In the genomic region with DNA sequence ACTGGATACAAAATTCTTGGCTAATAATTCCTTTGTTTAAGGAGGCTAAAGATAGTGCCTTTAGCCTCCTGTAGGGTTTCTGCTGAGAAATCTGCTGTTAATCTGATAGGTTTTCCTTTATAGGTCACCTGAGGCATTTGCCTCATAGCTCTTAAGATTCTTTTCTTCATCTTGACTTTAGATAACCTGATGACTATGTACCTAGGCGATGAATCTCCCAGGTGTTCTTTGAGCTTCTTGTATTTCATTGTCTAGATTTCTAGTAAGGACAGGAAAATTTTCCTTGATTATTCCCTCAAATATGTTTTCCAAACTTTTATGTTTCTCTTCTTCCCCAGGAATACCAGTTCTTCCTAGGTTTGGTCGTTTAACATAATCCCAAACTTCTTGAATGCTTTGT, we compare ENCODE assay signal across 25 cellular contexts.
"Had no signal": no experiment of that assay in that cellular context is flagged by ENCODE, and none has a peak within 500 bp of the region (broad histone marks: within the 10 kb centered on the region; RNA-seq: fewer than 3 reads in every experiment).

No MANE protein-coding gene starts in this region.

- ATAC-seq: left colon; left lung; naive thymus-derived CD8-positive, alpha-beta T cell; pancreas; right cardiac atrium; stimulated activated memory B cell treated with anti-CD40 and anti-IgM and Interleukin-4, amounts not matched to agents 10 μg/mL and 1 μg/mL and 100 μg/mL, for 72 hours; stimulated activated naive CD8-positive, alpha-beta T cell treated with anti-CD3 and anti-CD28 coated beads, Interleukin-15, amount 100 ng/mL, for 72 hours had no signal

- H3K27ac ChIP-seq: left lung, pancreas, prostate gland, sigmoid colon, tibial nerve, upper lobe of left lung, vagina had no signal

- DNase-seq: hippocampal formation; kidney; left colon; left lung; naive thymus-derived CD8-positive, alpha-beta T cell; nucleus accumbens; pancreas; posterior cingulate gyrus; retina; right cardiac atrium; sigmoid colon; small intestine; stimulated activated CD4-positive, alpha-beta T cell treated with anti-CD3 and anti-CD28 coated beads, Interleukin-1b, Interleukin-23, amount 100 ng/mL, for 48 hours; stimulated activated CD4-positive, alpha-beta T cell treated with anti-CD3 and anti-CD28 coated beads, Interleukin-2, amount 100 ng/mL, for 48 hours; stimulated activated CD4-positive, alpha-beta T cell treated with anti-CD3 and anti-CD28 coated beads, Interleukin-4, amount 100 ng/mL, for 4 hours; stimulated activated CD8-positive, alpha-beta memory T cell treated with anti-CD3 and anti-CD28 coated beads, Interleukin-4, amount 100 ng/mL, for 48 hours; stimulated activated naive CD4-positive, alpha-beta T cell treated with Interleukin-2 at 50 U/mL for 16 hours; stimulated activated naive CD8-positive, alpha-beta T cell treated with anti-CD3 and anti-CD28 coated beads, Interleukin-15, amount 100 ng/mL, for 72 hours; substantia nigra; upper lobe of left lung had no signal

- FAIRE-seq: kidney, pancreas, small intestine had no signal

- H3K4me1 ChIP-seq: left lung, pancreas, prostate gland, sigmoid colon, tibial nerve, upper lobe of left lung, vagina had no signal

- H3K36me3 ChIP-seq: left lung, pancreas, prostate gland, sigmoid colon, upper lobe of left lung, vagina had no signal

- H3K9me3 ChIP-seq: left lung, pancreas, prostate gland, sigmoid colon, upper lobe of left lung, vagina had no signal

- H3K4me3 ChIP-seq: left lung, lung, pancreas, prostate gland, sigmoid colon, tibial nerve, upper lobe of left lung, vagina had no signal

- H3K27me3 ChIP-seq: left lung, pancreas, sigmoid colon, tibial nerve, upper lobe of left lung, vagina had no signal
